ENCODE assay signal across 30 cellular contexts in genomic region chr11:116935514-116935913, GRCh38.
"Had no signal": no experiment of that assay in that cellular context is flagged by ENCODE, and none has a peak within 500 bp of the region (broad histone marks: within the 10 kb centered on the region; RNA-seq: fewer than 3 reads in every experiment).

No MANE protein-coding gene starts in this region.

- H3K9me3 ChIP-seq: left ventricle myocardium inferior, lower lobe of right lung, pancreas, prostate gland, stomach, testis, thyroid gland, transverse colon, upper lobe of left lung, vagina had no signal

- H3K36me3 ChIP-seq: lower lobe of right lung, pancreas, prostate gland, thyroid gland, upper lobe of left lung had no signal

- H2AFZ ChIP-seq: hepatocyte had no signal

- H3K9me3 Mint-ChIP-seq: nephron had no signal

- H3K4me3 Mint-ChIP-seq: nephron; neural crest cell; stimulated activated naive B cell treated with anti-CD40 and anti-IgM and Interleukin-4, amounts not matched to agents 10 μg/mL and 1 μg/mL and 100 μg/mL, for 72 hours had no signal

- H3K4me2 ChIP-seq: hepatocyte had no signal

- H3K79me2 ChIP-seq: hepatocyte had no signal

- H3K27ac Mint-ChIP-seq: nephron; stimulated activated naive B cell treated with anti-CD40 and anti-IgM and Interleukin-4, amounts not matched to agents 10 μg/mL and 1 μg/mL and 100 μg/mL, for 72 hours had no signal

- H3K27me3 Mint-ChIP-seq: naive thymus-derived CD8-positive, alpha-beta T cell; stimulated activated naive B cell treated with anti-CD40 and anti-IgM and Interleukin-4, amounts not matched to agents 10 μg/mL and 1 μg/mL and 100 μg/mL, for 72 hours had no signal

- H3K4me1 ChIP-seq: pancreas, prostate gland, testis had no signal

- H3K27ac ChIP-seq: hepatocyte, left ventricle myocardium inferior, lower lobe of right lung, pancreas, prostate gland, skin epidermis, stomach, testis, thyroid gland, transverse colon, upper lobe of left lung, vagina had no signal

- H3K27me3 ChIP-seq: hepatocyte, pancreas, stomach, testis, thyroid gland, transverse colon, upper lobe of left lung, vagina had no signal

- H3K4me3 ChIP-seq: hepatocyte, left ventricle myocardium inferior, lower lobe of right lung, pancreas, prostate gland, skin epidermis, stomach, testis, thyroid gland, transverse colon, upper lobe of left lung, vagina had no signal

- ATAC-seq: left cardiac atrium; lower lobe of right lung; naive thymus-derived CD8-positive, alpha-beta T cell; pancreas; right cardiac atrium; sciatic nerve; stimulated activated naive B cell treated with anti-CD40 and anti-IgM and Interleukin-4, amounts not matched to agents 10 μg/mL and 1 μg/mL and 100 μg/mL, for 72 hours; stimulated activated naive CD8-positive, alpha-beta T cell treated with anti-CD3 and anti-CD28 coated beads, Interleukin-15, Interleukin-2, amounts not matched to agents 100 U/mL and 50 U/mL, for 24 hours had no signal

- DNase-seq: kidney glomerular epithelial cell; left cardiac atrium; left ventricle myocardium inferior; lower lobe of right lung; mammary epithelial cell; mesenchymal stem cell; naive thymus-derived CD8-positive, alpha-beta T cell; nucleus accumbens; pancreas; posterior cingulate gyrus; retina; right cardiac atrium; stimulated activated CD4-positive, alpha-beta T cell treated with anti-CD3 and anti-CD28 coated beads, Interleukin-12 subunit alpha, Interleukin-12 subunit beta, amount 100 ng/mL, for 4 hours; stimulated activated CD4-positive, alpha-beta T cell treated with anti-CD3 and anti-CD28 coated beads, Interleukin-15, amount 100 ng/mL, for 24 hours; stimulated activated CD4-positive, alpha-beta T cell treated with anti-CD3 and anti-CD28 coated beads, Interleukin-2, amount 100 ng/mL, for 24 hours; stimulated activated CD4-positive, alpha-beta T cell treated with anti-CD3 and anti-CD28 coated beads, Interleukin-4, amount 100 ng/mL, for 1 hour; stimulated activated naive B cell treated with anti-CD40 and anti-IgM and Interleukin-4, amounts not matched to agents 10 μg/mL and 1 μg/mL and 100 μg/mL, for 72 hours; stimulated activated naive CD8-positive, alpha-beta T cell treated with anti-CD3 and anti-CD28 coated beads, Interleukin-15, Interleukin-2, amounts not matched to agents 100 U/mL and 50 U/mL, for 24 hours; stomach; testis; thyroid gland; transverse colon; upper lobe of left lung had no signal
